15 cellular contexts compared by ENCODE assay signal in genomic region chr4:151175754-151176153, GRCh38.
DNase-seq lines count a peak whose midpoint lies in the region; ATAC-seq and TF ChIP-seq lines count a peak whose summit lies in the region.
"Had no signal": no experiment of that assay in that cellular context is flagged by ENCODE, and none has a peak within 500 bp of the region (broad histone marks: within the 10 kb centered on the region; RNA-seq: fewer than 3 reads in every experiment).

No MANE protein-coding gene starts in this region.

- H3K4me1 ChIP-seq in lower lobe of right lung (peaks cover 29% of the 10 kb centered on the region), thyroid gland (peaks cover 12 to 16% of the 10 kb centered on the region in 2 donors)
- H3K4me1 ChIP-seq: A549 had no signal

- WGBS in thyroid gland, 2 donors: 60 to 62% methylated on average over 5 of the region's 5 CpGs

- no peak for TF ChIP-seq CTCF in dorsolateral prefrontal cortex (IDR thresholded peaks at IDR 0.05 in 54 of 56, conservative IDR thresholded peaks at IDR 0.05 in 2 of 56; ENCODE audit: low read depth in 1 of 56, partially characterized antibody in 56 of 56)
- no peak for TF ChIP-seq CTCF in lower lobe of right lung (IDR thresholded peaks at IDR 0.05)
- TF ChIP-seq CTCF in thyroid gland (IDR thresholded peaks at IDR 0.05): no peak

- DNase-seq in dorsolateral prefrontal cortex (no peak), lower lobe of right lung (no peak), thyroid gland (peak; percentile 55 to 61), NCI-H226 (no peak), posterior vena cava (ENCODE audit: low spot score) (no peak)
- DNase-seq: BE2C; CD4-positive, alpha-beta memory T cell; COR-L47; DMS153; EL; H7 had no signal

- intact Hi-C loops in dorsolateral prefrontal cortex (cut with DNase I): no loop called here
- intact Hi-C loops in lower lobe of right lung (cut with DNase I): no loop called here
- intact Hi-C loops in thyroid gland (cut with DNase I): no loop called here
- intact Hi-C loops in posterior vena cava (cut with DNase I): no loop called here

- ATAC-seq in lower lobe of right lung (no peak), HG03457 (IDR thresholded peaks at IDR 0.05; ENCODE audit: unreplicated experiment) (no peak)
- ATAC-seq: A549, GM23338 had no signal

- TF ChIP-seq POLR2A in thyroid gland (IDR thresholded peaks at IDR 0.05): no peak

- H3K9me3 ChIP-seq in lower lobe of right lung (no peaks in the 10 kb centered on the region), thyroid gland (no peaks in the 10 kb centered on the region)
- H3K9me3 ChIP-seq: A549, BE2C had no signal

- H3K27ac ChIP-seq in dorsolateral prefrontal cortex (peak overlapping the region in 39 of 59 donors; percentile 1 to 72 (median 43)), lower lobe of right lung (peak overlapping the region; percentile 37), thyroid gland (peak overlapping the region in 2 of 3 donors; percentile 12 to 47)
- H3K27ac ChIP-seq: A549, C4-2B had no signal

- H3K27me3 ChIP-seq in dorsolateral prefrontal cortex: no peaks in the 10 kb centered on the region
- no peaks in the 10 kb centered on the region for H3K27me3 ChIP-seq in lower lobe of right lung (ENCODE audit: low read depth)
- no peaks in the 10 kb centered on the region for H3K27me3 ChIP-seq in thyroid gland
- H3K27me3 ChIP-seq: BE2C had no signal

- H3K4me3 ChIP-seq in dorsolateral prefrontal cortex (no peak overlapping the region), lower lobe of right lung (no peak overlapping the region), thyroid gland (replicated peaks in 1 of 3) (no peak overlapping the region)
- H3K4me3 ChIP-seq: A549, GM23338 had no signal

- H3K36me3 ChIP-seq in lower lobe of right lung (peaks cover 17% of the 10 kb centered on the region), thyroid gland (peaks cover 0 to 8% of the 10 kb centered on the region in 2 donors)
- H3K36me3 ChIP-seq: BE2C had no signal

Comparison
In these comparisons a context has a peak if more than half of its experiments do, and no peak if none do; other contexts are left out.
1. DNase-seq: peak in thyroid gland (2 of 2); none in dorsolateral prefrontal cortex (0 of 10), lower lobe of right lung (single experiment), NCI-H226 (single experiment) and posterior vena cava (single experiment).
2. Peak in every context shown above with its lines, with median percentiles within 50 percentile points of each other: H3K27ac ChIP-seq.